ENCODE assay signal across 9 cellular contexts in genomic region chr6:87968435-87969278, GRCh38.
DNase-seq lines count a peak whose midpoint lies in the region; ATAC-seq, FAIRE-seq and TF ChIP-seq lines count a peak whose summit lies in the region.
"Had no signal": no experiment of that assay in that cellular context is flagged by ENCODE, and none has a peak within 500 bp of the region (broad histone marks: within the 10 kb centered on the region; RNA-seq: fewer than 3 reads in every experiment).

No MANE protein-coding gene starts in this region.

- peak overlapping the region; percentile 39 for H2AFZ ChIP-seq in keratinocyte (ENCODE audit: control insufficient read depth, low read length)

- H3K36me3 Mint-ChIP-seq in activated CD8-positive, alpha-beta memory T cell treated with anti-CD3 and anti-CD28 coated beads, Interleukin-2, amount 10 ng/mL, durations not matched to agents 7 days and 5 days: no peaks in the 10 kb centered on the region

- no peaks in the 10 kb centered on the region for H3K4me1 Mint-ChIP-seq in activated CD8-positive, alpha-beta memory T cell treated with anti-CD3 and anti-CD28 coated beads, Interleukin-2, amount 10 ng/mL, durations not matched to agents 7 days and 5 days
- H3K4me1 Mint-ChIP-seq: CD4-positive, alpha-beta memory T cell had no signal

- DNase-seq in activated CD8-positive, alpha-beta memory T cell treated with anti-CD3 and anti-CD28 coated beads, Interleukin-2, amount 10 ng/mL, durations not matched to agents 7 days and 5 days: peak; percentile 52
- DNase-seq in activated CD8-positive, alpha-beta memory T cell treated with anti-CD3 and anti-CD28 coated beads for 24 hours: no peak
- peak; percentile 18 for DNase-seq in MG63
- DNase-seq in ascending aorta (ENCODE audit: low spot score in 2 of 2): no peak
- no peak for DNase-seq in keratinocyte (ENCODE audit: low read depth, low spot score)
- peak; percentile 70 for DNase-seq in superior temporal gyrus (ENCODE audit: extremely low spot score)
- DNase-seq in activated CD8-positive, alpha-beta memory T cell treated with anti-CD3 and anti-CD28 coated beads, Interleukin-2, amount 50 U/mL, for 4 hours: no peak

- H3K9me3 Mint-ChIP-seq in activated CD8-positive, alpha-beta memory T cell treated with anti-CD3 and anti-CD28 coated beads, Interleukin-2, amount 10 ng/mL, durations not matched to agents 7 days and 5 days (ENCODE audit: low read depth): no peaks in the 10 kb centered on the region

- no peaks in the 10 kb centered on the region for H3K9me3 ChIP-seq in MG63
- H3K9me3 ChIP-seq in ascending aorta: no peaks in the 10 kb centered on the region
- H3K9me3 ChIP-seq in keratinocyte (ENCODE audit: control insufficient read depth, low read depth, low read length): no peaks in the 10 kb centered on the region

- H3K36me3 ChIP-seq in MG63: no peaks in the 10 kb centered on the region
- H3K36me3 ChIP-seq in ascending aorta: no peaks in the 10 kb centered on the region
- H3K36me3 ChIP-seq in keratinocyte (ENCODE audit: control insufficient read depth in 2 of 2, extremely low read depth in 1 of 2, insufficient read depth in 2 of 2, low read length in 2 of 2): no peaks in the 10 kb centered on the region

- no peak overlapping the region for H3K9ac ChIP-seq in keratinocyte (ENCODE audit: control insufficient read depth, extremely low read depth, insufficient read depth, low read length)

- no peaks in the 10 kb centered on the region for H3K79me2 ChIP-seq in keratinocyte (ENCODE audit: control insufficient read depth, insufficient read depth, low read length)

- H3K4me2 ChIP-seq in keratinocyte (ENCODE audit: control insufficient read depth, extremely low read depth, insufficient read depth, low read depth, low read length): peak overlapping the region; percentile 73

- H3K9me1 ChIP-seq in keratinocyte (ENCODE audit: control insufficient read depth, extremely low read depth, insufficient read depth, low read length): no peaks in the 10 kb centered on the region

- CTCF ChIA-PET in activated CD8-positive, alpha-beta memory T cell treated with anti-CD3 and anti-CD28 coated beads, Interleukin-2, amount 10 ng/mL, durations not matched to agents 7 days and 5 days (lab: Charles Lee): interaction anchor here (1.5 kb wide), 1 partner anchor 40 kb away, joined by 3 read pairs; no protein-coding TSS in a partner anchor

- H4K20me1 ChIP-seq in keratinocyte (ENCODE audit: control insufficient read depth, extremely low read depth, insufficient read depth, low read length): no peaks in the 10 kb centered on the region

- ATAC-seq in activated CD8-positive, alpha-beta memory T cell treated with anti-CD3 and anti-CD28 coated beads, Interleukin-2, amount 10 ng/mL, durations not matched to agents 7 days and 5 days: peak; percentile 78
- no peak for ATAC-seq in HG03521 (IDR thresholded peaks at IDR 0.05; ENCODE audit: unreplicated experiment)

- H3K27me3 ChIP-seq in MG63 (peaks cover 21% of the 10 kb centered on the region), ascending aorta (no peaks in the 10 kb centered on the region), keratinocyte (ENCODE audit: control insufficient read depth, extremely low read depth, insufficient read depth, low read length) (peaks cover 29% of the 10 kb centered on the region)

- H3K4me1 ChIP-seq in ascending aorta (no peaks in the 10 kb centered on the region), keratinocyte (ENCODE audit: control insufficient read depth, extremely low read depth, insufficient read depth, low read length) (peaks cover 3% of the 10 kb centered on the region)

- H3K27ac ChIP-seq in ascending aorta: no peak overlapping the region
- H3K27ac ChIP-seq in keratinocyte (ENCODE audit: control insufficient read depth, insufficient read depth, low read length): no peak overlapping the region

- dilution Hi-C loops in keratinocyte (cut with MboI; ENCODE audit: extremely low pct_ligation_motif_present, low sequenced_read_pairs): no loop called here

- H3K27ac Mint-ChIP-seq in activated CD8-positive, alpha-beta memory T cell treated with anti-CD3 and anti-CD28 coated beads, Interleukin-2, amount 10 ng/mL, durations not matched to agents 7 days and 5 days: no peak overlapping the region
- H3K27ac Mint-ChIP-seq: CD4-positive, alpha-beta memory T cell had no signal

- peaks cover 3% of the 10 kb centered on the region for H3K27me3 Mint-ChIP-seq in activated CD8-positive, alpha-beta memory T cell treated with anti-CD3 and anti-CD28 coated beads, Interleukin-2, amount 10 ng/mL, durations not matched to agents 7 days and 5 days

- H3K4me3 ChIP-seq in MG63: peak overlapping the region; percentile 23
- peak overlapping the region; percentile 39 to 46 for H3K4me3 ChIP-seq in ascending aorta
- peak overlapping the region; percentile 11 to 47 (median 23) for H3K4me3 ChIP-seq in keratinocyte (ENCODE audit: control insufficient read depth in 2 of 3, extremely low read depth in 1 of 3, insufficient read depth in 2 of 3, low read depth in 1 of 3, low read length in 3 of 3)

- H3K4me3 Mint-ChIP-seq in activated CD8-positive, alpha-beta memory T cell treated with anti-CD3 and anti-CD28 coated beads, Interleukin-2, amount 10 ng/mL, durations not matched to agents 7 days and 5 days: no peak overlapping the region
- H3K4me3 Mint-ChIP-seq: CD4-positive, alpha-beta memory T cell had no signal

- intact Hi-C loops in ascending aorta (cut with DNase I): no loop called here

- no peak for FAIRE-seq in keratinocyte (lab: Jason Lieb, UNC)

- no peak for TF ChIP-seq CTCF in ascending aorta (IDR thresholded peaks at IDR 0.05)
- no peak for TF ChIP-seq CTCF in keratinocyte (optimal IDR thresholded peaks at IDR 0.05 in 1 of 3, IDR thresholded peaks at IDR 0.05 in 1 of 3, conservative IDR thresholded peaks at IDR 0.05 in 1 of 3; ENCODE audit: extremely low read depth in 1 of 3, insufficient read depth in 2 of 3, low read length in 3 of 3)

Comparison
In these comparisons a context has a peak if more than half of its experiments do, and no peak if none do; other contexts are left out.
1. DNase-seq: peak in activated CD8-positive, alpha-beta memory T cell treated with anti-CD3 and anti-CD28 coated beads, Interleukin-2, amount 10 ng/mL, durations not matched to agents 7 days and 5 days (single experiment), MG63 (single experiment) and superior temporal gyrus (single experiment); none in activated CD8-positive, alpha-beta memory T cell treated with anti-CD3 and anti-CD28 coated beads for 24 hours (single experiment), ascending aorta (0 of 2), keratinocyte (single experiment) and activated CD8-positive, alpha-beta memory T cell treated with anti-CD3 and anti-CD28 coated beads, Interleukin-2, amount 50 U/mL, for 4 hours (single experiment).
2. Peak in every context shown above with its lines, with median percentiles within 50 percentile points of each other: H3K4me3 ChIP-seq.